ENCODE assay signal across 24 cellular contexts in the genomic region with DNA sequence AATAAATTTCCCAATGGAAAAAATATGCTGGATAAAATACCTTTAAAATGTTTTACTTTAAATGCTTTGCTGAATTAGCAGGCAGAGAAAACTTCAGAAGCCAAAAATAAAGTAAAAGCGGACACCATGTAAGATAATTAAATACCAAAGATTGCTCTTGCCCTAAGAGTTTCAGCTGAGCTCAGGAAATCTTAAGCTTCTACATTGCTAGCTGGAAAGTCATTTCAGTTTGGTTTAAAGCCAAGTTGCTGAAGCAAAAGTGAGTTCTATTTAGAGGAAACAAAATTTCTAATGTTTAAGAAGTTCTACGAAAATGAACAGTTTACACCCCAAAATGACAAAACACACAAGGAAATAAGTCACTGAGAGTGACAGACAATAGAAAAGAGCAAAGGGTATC.
DNase-seq lines count a peak whose midpoint lies in the region; ATAC-seq and TF ChIP-seq lines count a peak whose summit lies in the region.
"Had no signal": no experiment of that assay in that cellular context is flagged by ENCODE, and none has a peak within 500 bp of the region (broad histone marks: within the 10 kb centered on the region; RNA-seq: fewer than 3 reads in every experiment).

No MANE protein-coding gene starts in this region.

- no peaks in the 10 kb centered on the region for H3K27me3 ChIP-seq in BJ (ENCODE audit: control insufficient read depth, insufficient read depth, low read length)
- no peaks in the 10 kb centered on the region for H3K27me3 ChIP-seq in osteoblast (ENCODE audit: insufficient read depth, low read length)
- H3K27me3 ChIP-seq: thyroid gland had no signal

- H3K4me3 Mint-ChIP-seq in activated CD8-positive, alpha-beta T cell treated with anti-CD3 and anti-CD28 coated beads, Interleukin-2, amount 10 ng/mL, durations not matched to agents 7 days and 5 days = no peak overlapping the region
- H3K4me3 Mint-ChIP-seq: activated naive CD8-positive, alpha-beta T cell treated with anti-CD3 and anti-CD28 coated beads, Interleukin-2, amount 50 U/mL, for 24 hours; central memory CD8-positive, alpha-beta T cell; stimulated activated naive B cell treated with anti-CD40 and anti-IgM and Interleukin-4, amounts not matched to agents 10 μg/mL and 1 μg/mL and 100 μg/mL, for 72 hours had no signal

- no peak for ATAC-seq in activated CD8-positive, alpha-beta T cell treated with anti-CD3 and anti-CD28 coated beads, Interleukin-2, amount 10 ng/mL, durations not matched to agents 7 days and 5 days
- ATAC-seq in GM18520 (IDR thresholded peaks at IDR 0.05; ENCODE audit: unreplicated experiment) (no peak), HG03571 (IDR thresholded peaks at IDR 0.05; ENCODE audit: unreplicated experiment) (no peak)
- ATAC-seq: activated naive CD8-positive, alpha-beta T cell treated with anti-CD3 and anti-CD28 coated beads, Interleukin-2, amount 50 U/mL, for 24 hours; K562; lower lobe of right lung; PC-3; sciatic nerve; stimulated activated naive B cell treated with anti-CD40 and anti-IgM and Interleukin-4, amounts not matched to agents 10 μg/mL and 1 μg/mL and 100 μg/mL, for 72 hours had no signal

- POLR2A ChIA-PET in BJ (lab: Charles Lee) = no interaction called here
- POLR2A ChIA-PET in activated CD8-positive, alpha-beta T cell treated with anti-CD3 and anti-CD28 coated beads, Interleukin-2, amount 10 ng/mL, durations not matched to agents 7 days and 5 days (lab: Charles Lee) = no interaction called here

- peak; percentile 9 for DNase-seq in BJ (ENCODE audit: low read depth)
- DNase-seq in astrocyte of the cerebellum (ENCODE audit: low read depth) = peak; percentile 2
- DNase-seq in fibroblast of peridontal ligament (ENCODE audit: extremely low read depth) = peak; percentile 35
- peak; percentile 13 for DNase-seq in osteoblast (ENCODE audit: insufficient read length, low spot score, missing footprints)
- no peak for DNase-seq in NCI-H2107 treated with DMSO at 0.1 percent for 48 hours (lab: John Stamatoyannopoulos, UW; ENCODE audit: unreplicated experiment)
- DNase-seq in activated CD8-positive, alpha-beta T cell treated with anti-CD3 and anti-CD28 coated beads, Interleukin-2, amount 10 ng/mL, durations not matched to agents 7 days and 5 days = no peak
- DNase-seq: ACHN; activated CD4-positive, alpha-beta T cell treated with anti-CD3 and anti-CD28 coated beads for 48 hours; activated naive CD8-positive, alpha-beta T cell treated with anti-CD3 and anti-CD28 coated beads, Interleukin-2, amount 50 U/mL, for 24 hours; DMS79; effector memory CD4-positive, alpha-beta T cell; hypothalamus; lower lobe of right lung; MV-4-11; NCI-H187; NCI-H345; PC-3; stimulated activated naive B cell treated with anti-CD40 and anti-IgM and Interleukin-4, amounts not matched to agents 10 μg/mL and 1 μg/mL and 100 μg/mL, for 72 hours; thyroid gland had no signal

- H4K20me1 ChIP-seq in osteoblast (ENCODE audit: insufficient read depth, low read length) = no peaks in the 10 kb centered on the region

- CTCF ChIA-PET in BJ (lab: Yijun Ruan, JAX) = no interaction called here
- CTCF ChIA-PET in activated CD8-positive, alpha-beta T cell treated with anti-CD3 and anti-CD28 coated beads, Interleukin-2, amount 10 ng/mL, durations not matched to agents 7 days and 5 days (lab: Charles Lee) = no interaction called here

- H2AFZ ChIP-seq in osteoblast (ENCODE audit: low read length) = no peak overlapping the region

- H3K4me3 ChIP-seq in BJ (ENCODE audit: low read depth, low read length) (no peak overlapping the region), astrocyte of the cerebellum (ENCODE audit: low read depth, low read length) (no peak overlapping the region), osteoblast (ENCODE audit: insufficient read depth, low read length) (no peak overlapping the region)
- H3K4me3 ChIP-seq: K562, lower lobe of right lung, thyroid gland had no signal

- no peaks in the 10 kb centered on the region for H3K4me1 Mint-ChIP-seq in activated CD8-positive, alpha-beta T cell treated with anti-CD3 and anti-CD28 coated beads, Interleukin-2, amount 10 ng/mL, durations not matched to agents 7 days and 5 days (ENCODE audit: low read depth)
- H3K4me1 Mint-ChIP-seq: activated naive CD8-positive, alpha-beta T cell treated with anti-CD3 and anti-CD28 coated beads, Interleukin-2, amount 50 U/mL, for 24 hours; central memory CD8-positive, alpha-beta T cell had no signal

- no peak for TF ChIP-seq CTCF in BJ (IDR thresholded peaks at IDR 0.05; ENCODE audit: insufficient read depth, low read depth, low read length)
- TF ChIP-seq CTCF in astrocyte of the cerebellum (IDR thresholded peaks at IDR 0.05; ENCODE audit: low read depth, low read length, missing control alignments) = no peak
- TF ChIP-seq CTCF in osteoblast (IDR thresholded peaks at IDR 0.05; ENCODE audit: extremely low read depth, low read depth, low read length) = no peak

- no peaks in the 10 kb centered on the region for H3K36me3 ChIP-seq in BJ (ENCODE audit: control insufficient read depth, insufficient read depth, low read length)
- no peaks in the 10 kb centered on the region for H3K36me3 ChIP-seq in osteoblast (ENCODE audit: insufficient read depth, low read length)
- H3K36me3 ChIP-seq: lower lobe of right lung, thyroid gland had no signal

- H3K9me3 Mint-ChIP-seq in activated CD8-positive, alpha-beta T cell treated with anti-CD3 and anti-CD28 coated beads, Interleukin-2, amount 10 ng/mL, durations not matched to agents 7 days and 5 days (ENCODE audit: insufficient read depth) = peaks cover 4% of the 10 kb centered on the region
- H3K9me3 Mint-ChIP-seq: activated naive CD8-positive, alpha-beta T cell treated with anti-CD3 and anti-CD28 coated beads, Interleukin-2, amount 50 U/mL, for 24 hours had no signal

- no peak overlapping the region for H3K27ac ChIP-seq in osteoblast (ENCODE audit: low read depth, low read length)
- H3K27ac ChIP-seq: lower lobe of right lung, thyroid gland had no signal

- no peak overlapping the region for H3K27ac Mint-ChIP-seq in activated CD8-positive, alpha-beta T cell treated with anti-CD3 and anti-CD28 coated beads, Interleukin-2, amount 10 ng/mL, durations not matched to agents 7 days and 5 days
- H3K27ac Mint-ChIP-seq: activated naive CD8-positive, alpha-beta T cell treated with anti-CD3 and anti-CD28 coated beads, Interleukin-2, amount 50 U/mL, for 24 hours; stimulated activated naive B cell treated with anti-CD40 and anti-IgM and Interleukin-4, amounts not matched to agents 10 μg/mL and 1 μg/mL and 100 μg/mL, for 72 hours had no signal

- no peak overlapping the region for H3K4me2 ChIP-seq in osteoblast (ENCODE audit: insufficient read depth, low read length)

- in situ Hi-C loops in astrocyte of the cerebellum (cut with HindIII; ENCODE audit: low sequenced_read_pairs) = no loop called here

- H3K27me3 Mint-ChIP-seq in activated CD8-positive, alpha-beta T cell treated with anti-CD3 and anti-CD28 coated beads, Interleukin-2, amount 10 ng/mL, durations not matched to agents 7 days and 5 days (ENCODE audit: low read depth) = no peaks in the 10 kb centered on the region
- H3K27me3 Mint-ChIP-seq: activated naive CD8-positive, alpha-beta T cell treated with anti-CD3 and anti-CD28 coated beads, Interleukin-2, amount 50 U/mL, for 24 hours; central memory CD8-positive, alpha-beta T cell had no signal

- no peaks in the 10 kb centered on the region for H3K9me3 ChIP-seq in osteoblast (ENCODE audit: low read depth, low read length)
- H3K9me3 ChIP-seq: lower lobe of right lung, thyroid gland had no signal

- no peaks in the 10 kb centered on the region for H3K4me1 ChIP-seq in osteoblast (ENCODE audit: insufficient read depth, low read length)
- H3K4me1 ChIP-seq: lower lobe of right lung, thyroid gland had no signal

- no peaks in the 10 kb centered on the region for H3K79me2 ChIP-seq in osteoblast (ENCODE audit: insufficient read depth, low read length)

- no peaks in the 10 kb centered on the region for H3K36me3 Mint-ChIP-seq in activated CD8-positive, alpha-beta T cell treated with anti-CD3 and anti-CD28 coated beads, Interleukin-2, amount 10 ng/mL, durations not matched to agents 7 days and 5 days (ENCODE audit: low read depth)
- H3K36me3 Mint-ChIP-seq: stimulated activated naive B cell treated with anti-CD40 and anti-IgM and Interleukin-4, amounts not matched to agents 10 μg/mL and 1 μg/mL and 100 μg/mL, for 72 hours had no signal

Comparison
In these comparisons a context has a peak if more than half of its experiments do, and no peak if none do; other contexts are left out.
1. DNase-seq: peak in BJ (single experiment), astrocyte of the cerebellum (single experiment), fibroblast of peridontal ligament (single experiment) and osteoblast (single experiment); none in NCI-H2107 treated with DMSO at 0.1 percent for 48 hours (single experiment) and activated CD8-positive, alpha-beta T cell treated with anti-CD3 and anti-CD28 coated beads, Interleukin-2, amount 10 ng/mL, durations not matched to agents 7 days and 5 days (single experiment).